ENCODE assay signal across 2 cellular contexts in the genomic region with DNA sequence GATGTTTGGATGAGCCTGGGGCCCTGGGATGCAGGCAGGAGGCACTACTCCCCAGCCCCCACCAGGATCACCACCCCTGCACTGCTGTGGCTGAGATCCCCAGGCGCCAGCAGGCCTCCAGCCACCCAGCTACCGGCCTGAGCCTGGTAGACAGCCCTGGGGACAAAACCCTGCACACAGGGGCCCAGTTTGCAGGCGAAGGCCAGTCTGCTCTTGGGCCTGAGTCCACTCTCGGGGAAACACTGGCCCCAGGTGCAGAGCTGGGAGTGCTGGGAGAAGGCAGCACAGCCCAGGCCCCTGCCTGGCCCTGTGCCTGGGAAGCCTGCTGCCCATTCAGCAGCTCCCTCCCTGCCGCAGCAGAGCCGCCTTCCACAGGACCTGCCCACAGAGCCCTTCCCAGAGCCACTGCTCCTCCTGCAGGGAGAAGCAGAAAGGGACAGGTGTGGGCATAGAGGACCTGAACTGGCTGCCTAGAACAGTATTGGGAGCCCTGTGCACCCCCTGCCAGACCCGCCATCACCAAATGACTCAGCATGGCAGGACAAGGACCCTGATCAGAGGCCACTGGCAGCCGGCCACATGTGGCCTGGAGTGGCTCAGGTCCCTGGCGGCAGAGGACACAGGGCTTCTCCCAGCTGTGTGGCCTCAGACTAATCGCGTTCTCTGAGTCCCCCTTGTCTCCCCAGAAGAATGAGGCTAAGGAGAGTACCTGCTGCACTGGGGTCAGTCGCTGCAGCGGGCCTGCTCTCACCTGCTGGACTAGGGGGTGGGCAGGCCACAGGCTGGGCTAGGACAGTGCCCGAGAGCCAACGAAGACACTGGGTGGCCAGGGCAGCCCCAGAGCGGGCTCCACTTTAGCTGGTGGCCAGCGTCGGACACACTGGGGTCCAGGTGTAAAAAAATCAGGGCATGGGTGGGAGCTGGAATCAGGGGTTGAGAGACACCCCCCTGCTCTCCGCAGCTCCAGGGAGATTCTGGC.
TF ChIP-seq lines count a peak whose summit lies in the region.

No MANE protein-coding gene starts in this region.

TF ChIP-seq in K562, 482 proteins besides CTCF, POLR2A, EP300 and RAD21:
- TF ChIP-seq, protein P1, sequence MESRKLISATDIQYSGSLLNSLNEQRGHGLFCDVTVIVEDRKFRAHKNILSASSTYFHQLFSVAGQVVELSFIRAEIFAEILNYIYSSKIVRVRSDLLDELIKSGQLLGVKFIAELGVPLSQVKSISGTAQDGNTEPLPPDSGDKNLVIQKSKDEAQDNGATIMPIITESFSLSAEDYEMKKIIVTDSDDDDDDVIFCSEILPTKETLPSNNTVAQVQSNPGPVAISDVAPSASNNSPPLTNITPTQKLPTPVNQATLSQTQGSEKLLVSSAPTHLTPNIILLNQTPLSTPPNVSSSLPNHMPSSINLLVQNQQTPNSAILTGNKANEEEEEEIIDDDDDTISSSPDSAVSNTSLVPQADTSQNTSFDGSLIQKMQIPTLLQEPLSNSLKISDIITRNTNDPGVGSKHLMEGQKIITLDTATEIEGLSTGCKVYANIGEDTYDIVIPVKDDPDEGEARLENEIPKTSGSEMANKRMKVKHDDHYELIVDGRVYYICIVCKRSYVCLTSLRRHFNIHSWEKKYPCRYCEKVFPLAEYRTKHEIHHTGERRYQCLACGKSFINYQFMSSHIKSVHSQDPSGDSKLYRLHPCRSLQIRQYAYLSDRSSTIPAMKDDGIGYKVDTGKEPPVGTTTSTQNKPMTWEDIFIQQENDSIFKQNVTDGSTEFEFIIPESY (CRISPR knock-in tag; IDR thresholded peaks at IDR 0.05) = 0 out of 2 replicates have a peak, but pooled peaks have one; percentile 27
- TF ChIP-seq ZFX (CRISPR knock-in tag; IDR thresholded peaks at IDR 0.05) = 0 out of 2 replicates have a peak, but pooled peaks have one; percentile 7
- TF ChIP-seq, protein P2, sequence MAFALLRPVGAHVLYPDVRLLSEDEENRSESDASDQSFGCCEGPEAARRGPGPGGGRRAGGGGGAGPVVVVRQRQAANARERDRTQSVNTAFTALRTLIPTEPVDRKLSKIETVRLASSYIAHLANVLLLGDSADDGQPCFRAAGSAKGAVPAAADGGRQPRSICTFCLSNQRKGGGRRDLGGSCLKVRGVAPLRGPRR (CRISPR knock-in tag; IDR thresholded peaks at IDR 0.05) = no peak

TF ChIP-seq in liver, 16 proteins besides CTCF, POLR2A, EP300 and RAD21:
- TF ChIP-seq RXRA (IDR thresholded peaks at IDR 0.05) (no peak), FOXA1 (IDR thresholded peaks at IDR 0.05) (peak; percentile 7), YY1 (IDR thresholded peaks at IDR 0.05) (peak; percentile 16)
